8 cellular contexts compared by ENCODE assay signal in the genomic region with DNA sequence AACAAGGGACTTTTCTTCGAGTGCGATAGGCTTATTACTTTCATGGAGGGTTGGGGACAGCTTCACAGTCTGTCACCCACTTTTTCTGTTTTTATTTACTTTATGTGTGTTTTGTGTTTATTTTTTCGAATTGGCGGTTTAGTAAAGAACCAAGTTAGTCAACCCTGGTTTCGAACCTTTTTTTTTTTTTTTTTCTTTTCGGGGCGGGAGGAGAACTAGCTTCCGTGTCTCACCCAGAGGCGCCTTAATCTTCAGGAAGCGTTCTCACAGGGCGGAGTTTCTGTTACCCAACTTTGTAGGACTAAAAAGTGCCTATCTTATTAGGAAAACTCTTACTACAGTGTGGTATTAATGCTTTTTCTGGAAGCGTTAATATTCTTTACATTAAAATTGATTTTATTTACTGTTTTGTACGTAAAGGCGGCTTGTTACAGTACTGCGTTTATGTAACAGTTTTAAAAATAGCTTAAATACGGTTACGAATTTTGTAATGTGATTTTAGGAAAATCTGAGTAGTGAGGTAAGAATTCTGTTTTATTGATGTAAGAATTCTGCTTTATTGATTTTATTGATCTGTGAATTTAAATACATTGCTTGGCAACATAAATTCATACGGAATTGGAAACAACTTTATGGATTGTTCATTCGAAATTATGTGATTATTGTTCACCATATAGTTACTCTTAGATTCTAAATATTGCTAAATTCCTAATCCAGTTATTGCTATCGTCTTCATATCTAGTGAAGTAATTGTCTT. TPM values are rescaled to one million over a fixed set of nuclear protein-coding genes. Genes with fewer than 3 reads are reported as not detected.
A peak's percentile ranks its signal among the peaks of the same experiment; 100 is the strongest.
DNase-seq lines count a peak whose midpoint lies in the region; ATAC-seq and TF ChIP-seq lines count a peak whose summit lies in the region.

No MANE protein-coding gene starts in this region.

- no peaks in the 10 kb centered on the region for H3K9me3 ChIP-seq in neutrophil

- peak overlapping the region; percentile 92 for H3K27ac ChIP-seq in foreskin keratinocyte
- peak overlapping the region; percentile 90 for H3K27ac ChIP-seq in neutrophil

- H3K4me3 Mint-ChIP-seq in activated T-helper 2 cell treated with anti-CD3 and anti-CD28 coated beads, Interferon-gamma antibody, Interleukin-2, Interleukin-4, amounts not matched to agents 10 μg/mL and 5 μg/mL and 100 μg/mL, durations not matched to agents 14 hours and 24 hours and 36 hours (ENCODE audit: low read depth): peak overlapping the region; percentile 92

- H3K4me1 Mint-ChIP-seq in activated T-helper 2 cell treated with anti-CD3 and anti-CD28 coated beads, Interferon-gamma antibody, Interleukin-2, Interleukin-4, amounts not matched to agents 10 μg/mL and 5 μg/mL and 100 μg/mL, durations not matched to agents 14 hours and 24 hours and 36 hours (ENCODE audit: low read depth): peaks cover 32% of the 10 kb centered on the region

- peak overlapping the region; percentile 99 for H3K27ac Mint-ChIP-seq in activated T-helper 2 cell treated with anti-CD3 and anti-CD28 coated beads, Interferon-gamma antibody, Interleukin-2, Interleukin-4, amounts not matched to agents 10 μg/mL and 5 μg/mL and 100 μg/mL, durations not matched to agents 14 hours and 24 hours and 36 hours

- no peaks in the 10 kb centered on the region for H3K27me3 ChIP-seq in foreskin keratinocyte
- H3K27me3 ChIP-seq in neutrophil: no peaks in the 10 kb centered on the region

- DNase-seq in activated CD4-positive, CD25-positive, alpha-beta regulatory T cell (lab: John Stamatoyannopoulos, UW): no peak
- DNase-seq in NCI-H345 (lab: John Stamatoyannopoulos, UW) (peak; percentile 56), foreskin keratinocyte (peak; percentile 30 to 54), NCI-H187 treated with DMSO at 0.1 percent for 48 hours (lab: John Stamatoyannopoulos, UW) (no peak)
- DNase-seq in activated T-helper 2 cell treated with anti-CD3 and anti-CD28 coated beads, Interferon-gamma antibody, Interleukin-2, Interleukin-4, amounts not matched to agents 10 μg/mL and 5 μg/mL and 100 μg/mL, durations not matched to agents 14 hours and 24 hours and 36 hours (ENCODE audit: low spot score): peak; percentile 32

- peaks cover 34% of the 10 kb centered on the region for H3K36me3 ChIP-seq in neutrophil

- peak overlapping the region; percentile 94 to 99 for H3K4me3 ChIP-seq in neutrophil (ENCODE audit: low read depth in 1 of 2, low read length in 1 of 2)

- intact Hi-C loops in activated T-helper 2 cell treated with anti-CD3 and anti-CD28 coated beads, Interferon-gamma antibody, Interleukin-2, Interleukin-4, amounts not matched to agents 10 μg/mL and 5 μg/mL and 100 μg/mL, durations not matched to agents 14 hours and 24 hours and 36 hours (cut with micrococcal nuclease): loop anchor here (1.0 to 5.0 kb wide), 4 partner anchors 10 to 136 kb away; a partner anchor contains a TSS

- no peaks in the 10 kb centered on the region for H3K9me3 Mint-ChIP-seq in activated T-helper 2 cell treated with anti-CD3 and anti-CD28 coated beads, Interferon-gamma antibody, Interleukin-2, Interleukin-4, amounts not matched to agents 10 μg/mL and 5 μg/mL and 100 μg/mL, durations not matched to agents 14 hours and 24 hours and 36 hours

- peaks cover 59% of the 10 kb centered on the region for H3K36me3 Mint-ChIP-seq in activated T-helper 2 cell treated with anti-CD3 and anti-CD28 coated beads, Interferon-gamma antibody, Interleukin-2, Interleukin-4, amounts not matched to agents 10 μg/mL and 5 μg/mL and 100 μg/mL, durations not matched to agents 14 hours and 24 hours and 36 hours (ENCODE audit: low read depth)

- TF ChIP-seq CTCF in foreskin keratinocyte (conservative IDR thresholded peaks at IDR 0.05) (no peak), neutrophil (IDR thresholded peaks at IDR 0.05) (no peak)

- ATAC-seq in activated CD4-positive, CD25-positive, alpha-beta regulatory T cell treated with anti-CD3 and anti-CD28 coated beads, Interleukin-2, amount 50 U/mL, for 24 hours: peak; percentile 42 to 48
- ATAC-seq in HG02642 (IDR thresholded peaks at IDR 0.05; ENCODE audit: poor library complexity, unreplicated experiment) (peak; percentile 24), foreskin keratinocyte (peak; percentile 22)

- no peaks in the 10 kb centered on the region for H3K27me3 Mint-ChIP-seq in activated T-helper 2 cell treated with anti-CD3 and anti-CD28 coated beads, Interferon-gamma antibody, Interleukin-2, Interleukin-4, amounts not matched to agents 10 μg/mL and 5 μg/mL and 100 μg/mL, durations not matched to agents 14 hours and 24 hours and 36 hours (ENCODE audit: low read depth)

- H3K4me1 ChIP-seq in foreskin keratinocyte (peaks cover 19% of the 10 kb centered on the region), neutrophil (ENCODE audit: control insufficient read depth in 1 of 2, insufficient read depth in 1 of 2, low read depth in 1 of 2, low read length in 1 of 2) (peaks cover 26 to 31% of the 10 kb centered on the region in 2 experiments)

RNA-seq across cellular contexts. Expression of a gene that starts 0.9 kb away (rescaled TPM):
- total RNA-seq in activated T-helper 2 cell treated with anti-CD3 and anti-CD28 coated beads, Interferon-gamma antibody, Interleukin-2, Interleukin-4, amounts not matched to agents 10 μg/mL and 5 μg/mL and 100 μg/mL, durations not matched to agents 14 hours and 24 hours and 36 hours: 254 and 256 TPM in 2 replicates
- total RNA-seq in foreskin keratinocyte: 185 and 202 TPM in 2 replicates
- 118 and 144 TPM in 2 replicates for polyA plus RNA-seq in foreskin keratinocyte

RNA-seq across cellular contexts. Expression of a gene that starts 8.9 kb away (rescaled TPM):
- 25.6 and 32.8 TPM in 2 replicates for total RNA-seq in activated T-helper 2 cell treated with anti-CD3 and anti-CD28 coated beads, Interferon-gamma antibody, Interleukin-2, Interleukin-4, amounts not matched to agents 10 μg/mL and 5 μg/mL and 100 μg/mL, durations not matched to agents 14 hours and 24 hours and 36 hours
- total RNA-seq in foreskin keratinocyte: 20.1 and 21.8 TPM in 2 replicates
- polyA plus RNA-seq in foreskin keratinocyte: 15.3 and 17.1 TPM in 2 replicates

Comparison
In these comparisons a context has a peak if more than half of its experiments do, and no peak if none do; other contexts are left out.
1. DNase-seq: peak in NCI-H345 (single experiment), activated T-helper 2 cell treated with anti-CD3 and anti-CD28 coated beads, Interferon-gamma antibody, Interleukin-2, Interleukin-4, amounts not matched to agents 10 μg/mL and 5 μg/mL and 100 μg/mL, durations not matched to agents 14 hours and 24 hours and 36 hours (single experiment) and foreskin keratinocyte (2 of 2); none in activated CD4-positive, CD25-positive, alpha-beta regulatory T cell (0 of 4) and NCI-H187 treated with DMSO at 0.1 percent for 48 hours (single experiment).
2. Peak in every context shown above with its lines, with median percentiles within 50 percentile points of each other: ATAC-seq.